21 cellular contexts compared by ENCODE assay signal in genomic region chr13:95833126-95833525, GRCh38.
DNase-seq lines count a peak whose midpoint lies in the region; ATAC-seq, FAIRE-seq and TF ChIP-seq lines count a peak whose summit lies in the region.
"Had no signal": no experiment of that assay in that cellular context is flagged by ENCODE, and none has a peak within 500 bp of the region (broad histone marks: within the 10 kb centered on the region; RNA-seq: fewer than 3 reads in every experiment).

No MANE protein-coding gene starts in this region.

- 86 to 93% (median 89%) methylated on average over 1 of the region's 1 CpG for WGBS in spleen, 5 donors

- H3K36me3 ChIP-seq in RWPE2 (ENCODE audit: low read depth) (peaks cover 7% of the 10 kb centered on the region), spleen (no peaks in the 10 kb centered on the region)
- H3K36me3 ChIP-seq: BLaER1 treated with 17β-estradiol and CSF1 and Interleukin-3, amounts not matched to agents 10 nM and 100 nM had no signal

- DNase-seq in H54 (ENCODE audit: insufficient read length, low spot score): no peak
- DNase-seq in RWPE2 (ENCODE audit: low spot score): no peak
- no peak for DNase-seq in GM19239 (ENCODE audit: insufficient read length, low spot score)
- DNase-seq in spleen: no peak
- DNase-seq: AML-193; CD4-positive, alpha-beta T cell; DMS53; KG1; MM.1S; NCI-H2029; NCI-H446; NCI-H524 treated with DMSO at 0.1 percent for 48 hours; NCI-H774; Right ventricle myocardium superior had no signal

- peaks cover 29% of the 10 kb centered on the region for H3K27me3 Mint-ChIP-seq in activated T-helper 17 cell treated with anti-CD3 and anti-CD28 coated beads, Interleukin-2, amount 50 U/mL, for 72 hours

- H3K27ac ChIP-seq in RWPE2 (ENCODE audit: poor library complexity, severe bottlenecking): no peak overlapping the region
- H3K27ac ChIP-seq in spleen: no peak overlapping the region
- H3K27ac ChIP-seq: BLaER1 treated with 17β-estradiol and CSF1 and Interleukin-3, amounts not matched to agents 10 nM and 100 nM had no signal

- peak; percentile 53 for ATAC-seq in RWPE2 (ENCODE audit: low read depth)
- no peak for ATAC-seq in activated T-helper 17 cell treated with anti-CD3 and anti-CD28 coated beads, Interleukin-2, amount 50 U/mL, for 72 hours (replicated peaks)
- ATAC-seq: GM23338 had no signal

- H3K9me3 Mint-ChIP-seq in activated T-helper 17 cell treated with anti-CD3 and anti-CD28 coated beads, Interleukin-2, amount 50 U/mL, for 72 hours: no peaks in the 10 kb centered on the region
- H3K9me3 Mint-ChIP-seq: CD4-positive, alpha-beta T cell had no signal

- no peak overlapping the region for H3K4me3 Mint-ChIP-seq in activated T-helper 17 cell treated with anti-CD3 and anti-CD28 coated beads, Interleukin-2, amount 50 U/mL, for 72 hours
- H3K4me3 Mint-ChIP-seq: CD4-positive, alpha-beta T cell; GM23338 had no signal

- H3K27me3 ChIP-seq in RWPE2 (ENCODE audit: insufficient read depth, poor library complexity, severe bottlenecking) (peaks cover 2% of the 10 kb centered on the region), spleen (replicated peaks in 1 of 7) (no peaks in the 10 kb centered on the region)
- H3K27me3 ChIP-seq: BLaER1 treated with 17β-estradiol and CSF1 and Interleukin-3, amounts not matched to agents 10 nM and 100 nM had no signal

- H3K36me3 Mint-ChIP-seq in activated T-helper 17 cell treated with anti-CD3 and anti-CD28 coated beads, Interleukin-2, amount 50 U/mL, for 72 hours (ENCODE audit: low read depth): no peaks in the 10 kb centered on the region

- TF ChIP-seq POLR2A in H54 (IDR thresholded peaks at IDR 0.05; ENCODE audit: low read depth, low read length): no peak
- TF ChIP-seq POLR2A in spleen (IDR thresholded peaks at IDR 0.05): no peak

- H3K4me1 ChIP-seq in RWPE2 (ENCODE audit: insufficient read depth, poor library complexity, severe bottlenecking): peaks cover 18% of the 10 kb centered on the region
- peaks cover 0 to 8% (median 5%) of the 10 kb centered on the region in 6 donors for H3K4me1 ChIP-seq in spleen

- FAIRE-seq in H54 (lab: Jason Lieb, UNC) (peak; percentile 62), endometrium (lab: Jason Lieb, UNC) (peak; percentile 8), islet of Langerhans (lab: Jason Lieb, UNC) (peak; percentile 70), GM19239 (lab: Jason Lieb, UNC) (no peak)
- FAIRE-seq: A204.1 had no signal

- no peak overlapping the region for H3K4me3 ChIP-seq in RWPE2 (ENCODE audit: severe bottlenecking)
- no peak overlapping the region for H3K4me3 ChIP-seq in spleen
- H3K4me3 ChIP-seq: BLaER1 treated with 17β-estradiol and CSF1 and Interleukin-3, amounts not matched to agents 10 nM and 100 nM; GM23338; HAP-1 had no signal

- no peak overlapping the region for H3K27ac Mint-ChIP-seq in activated T-helper 17 cell treated with anti-CD3 and anti-CD28 coated beads, Interleukin-2, amount 50 U/mL, for 72 hours
- H3K27ac Mint-ChIP-seq: CD4-positive, alpha-beta T cell; GM23338 had no signal

- H3K4me1 Mint-ChIP-seq in activated T-helper 17 cell treated with anti-CD3 and anti-CD28 coated beads, Interleukin-2, amount 50 U/mL, for 72 hours: no peaks in the 10 kb centered on the region

- no peaks in the 10 kb centered on the region for H3K9me3 ChIP-seq in RWPE2 (ENCODE audit: severe bottlenecking)
- H3K9me3 ChIP-seq in spleen: peaks cover 0 to 26% (median 15%) of the 10 kb centered on the region in 8 donors
- H3K9me3 ChIP-seq: HAP-1 had no signal

- intact Hi-C loops in spleen (cut with DNase I; ENCODE audit: low total_unique reads): loop anchor here (2.0 to 10.0 kb wide), 3 partner anchors 208 to 336 kb away; no protein-coding TSS in a partner anchor

- TF ChIP-seq CTCF in RWPE2 (IDR thresholded peaks at IDR 0.05; ENCODE audit: poor library complexity, severe bottlenecking) (no peak), spleen (IDR thresholded peaks at IDR 0.05 in 8 of 11, conservative IDR thresholded peaks at IDR 0.05 in 3 of 11) (no peak)
